In the genomic region with DNA sequence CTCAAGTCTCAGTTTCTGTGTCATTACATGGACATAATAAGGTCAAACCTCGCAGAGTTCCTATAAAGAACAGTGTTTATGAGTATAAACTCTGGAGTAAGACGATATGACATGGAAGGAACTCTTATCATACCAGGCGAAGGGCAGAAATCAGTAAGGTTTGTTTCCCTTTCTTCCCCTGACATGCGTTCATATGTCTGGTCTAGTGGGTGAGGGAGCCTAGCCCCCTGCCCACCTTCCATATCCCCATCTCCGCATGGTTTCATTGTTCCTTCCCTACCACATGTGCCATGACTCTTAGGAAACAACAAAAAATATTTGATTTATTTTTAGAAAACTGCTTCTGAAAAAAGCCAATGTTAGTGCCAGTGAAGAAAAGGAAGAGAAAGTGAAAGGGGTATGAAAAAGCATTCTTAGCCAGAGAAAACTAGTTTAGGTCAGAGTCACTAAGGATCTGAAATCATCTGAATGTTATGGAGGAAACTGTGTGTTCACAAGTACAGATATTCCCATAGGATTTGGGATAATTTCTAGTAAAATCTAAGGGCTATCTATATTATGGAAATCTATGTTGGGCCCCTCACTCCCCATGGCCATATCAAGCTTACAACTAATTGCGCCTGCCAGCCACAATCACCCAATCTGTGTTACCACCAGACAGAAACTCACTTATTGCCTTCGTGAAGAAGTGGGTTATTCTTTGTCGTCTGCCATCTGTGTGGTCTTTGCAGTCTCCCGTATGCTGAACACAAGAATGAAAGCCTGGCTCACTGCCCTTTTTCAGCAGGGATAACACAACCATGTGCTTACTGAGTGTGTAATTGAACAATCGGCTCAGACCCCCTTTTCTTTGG, we compare ENCODE assay signal across 11 cellular contexts. TPM values are rescaled to one million over a fixed set of nuclear protein-coding genes. Genes with fewer than 3 reads are reported as not detected.
A peak's percentile ranks its signal among the peaks of the same experiment; 100 is the strongest.
DNase-seq lines count a peak whose midpoint lies in the region; ATAC-seq lines count a peak whose summit lies in the region.
"Had no signal": no experiment of that assay in that cellular context is flagged by ENCODE, and none has a peak within 500 bp of the region (broad histone marks: within the 10 kb centered on the region; RNA-seq: fewer than 3 reads in every experiment).

No MANE protein-coding gene starts in this region.

- DNase-seq in T-helper 2 cell treated with Interferon-gamma antibody and Interleukin-4, amounts not matched to agents 5 μg/mL and 100 μg/mL, for 36 hours (ENCODE audit: low spot score): no peak
- DNase-seq in T-helper 2 cell: no peak
- DNase-seq in SJSA1 (ENCODE audit: low read depth in 1 of 2, low spot score in 2 of 2): peak; percentile 58 to 75
- DNase-seq in pons (ENCODE audit: low spot score): peak; percentile 67
- no peak for DNase-seq in aorta
- no peak for DNase-seq in activated CD8-positive, alpha-beta memory T cell treated with anti-CD3 and anti-CD28 coated beads, Interleukin-2, amount 10 ng/mL, durations not matched to agents 7 days and 5 days
- no peak for DNase-seq in activated gamma-delta T cell treated with Interleukin-2 at 50 U/mL for 16 hours
- DNase-seq: pancreas had no signal

- intact Hi-C loops in aorta (cut with DNase I): no loop called here

- H3K27ac Mint-ChIP-seq in T-helper 2 cell treated with Interferon-gamma antibody and Interleukin-4, amounts not matched to agents 5 μg/mL and 100 μg/mL, for 36 hours: no peak overlapping the region
- no peak overlapping the region for H3K27ac Mint-ChIP-seq in activated CD8-positive, alpha-beta memory T cell treated with anti-CD3 and anti-CD28 coated beads, Interleukin-2, amount 10 ng/mL, durations not matched to agents 7 days and 5 days

- H3K9me3 ChIP-seq in SJSA1 (replicated peaks) (no peaks in the 10 kb centered on the region), aorta (ENCODE audit: control insufficient read depth, low read length) (no peaks in the 10 kb centered on the region)
- H3K9me3 ChIP-seq: pancreas had no signal

- H3K4me1 Mint-ChIP-seq in T-helper 2 cell treated with Interferon-gamma antibody and Interleukin-4, amounts not matched to agents 5 μg/mL and 100 μg/mL, for 36 hours (ENCODE audit: low read depth): peaks cover 7% of the 10 kb centered on the region
- peaks cover 6% of the 10 kb centered on the region for H3K4me1 Mint-ChIP-seq in activated CD8-positive, alpha-beta memory T cell treated with anti-CD3 and anti-CD28 coated beads, Interleukin-2, amount 10 ng/mL, durations not matched to agents 7 days and 5 days

- H3K27ac ChIP-seq in SJSA1: peak overlapping the region; percentile 13; the same call in 1 of the 2 replicates
- H3K27ac ChIP-seq in aorta (ENCODE audit: low read depth in 1 of 2, low read length in 2 of 2): peak overlapping the region in 1 of 2 donors; percentile 36
- H3K27ac ChIP-seq: epithelial cell of prostate, pancreas had no signal

- H3K27me3 ChIP-seq in SJSA1 (replicated peaks) (no peaks in the 10 kb centered on the region), aorta (ENCODE audit: control insufficient read depth in 1 of 2, insufficient read depth in 2 of 2, low read length in 1 of 2) (no peaks in the 10 kb centered on the region)
- H3K27me3 ChIP-seq: pancreas had no signal

- no peaks in the 10 kb centered on the region for H3K9me3 Mint-ChIP-seq in T-helper 2 cell treated with Interferon-gamma antibody and Interleukin-4, amounts not matched to agents 5 μg/mL and 100 μg/mL, for 36 hours
- peaks cover 3% of the 10 kb centered on the region for H3K9me3 Mint-ChIP-seq in activated CD8-positive, alpha-beta memory T cell treated with anti-CD3 and anti-CD28 coated beads, Interleukin-2, amount 10 ng/mL, durations not matched to agents 7 days and 5 days (ENCODE audit: low read depth)

- CTCF ChIA-PET in activated CD8-positive, alpha-beta memory T cell treated with anti-CD3 and anti-CD28 coated beads, Interleukin-2, amount 10 ng/mL, durations not matched to agents 7 days and 5 days (lab: Charles Lee): no interaction called here

- H3K4me1 ChIP-seq in SJSA1 (replicated peaks): peaks cover 25% of the 10 kb centered on the region
- H3K4me1 ChIP-seq in aorta (ENCODE audit: control insufficient read depth in 1 of 2, insufficient read depth in 2 of 2, low read length in 2 of 2): no peaks in the 10 kb centered on the region
- H3K4me1 ChIP-seq: pancreas had no signal

- ATAC-seq in HG02943 (IDR thresholded peaks at IDR 0.05; ENCODE audit: low read depth, unreplicated experiment) (peak; percentile 60), aorta (ENCODE audit: low FRiP score) (no peak)
- ATAC-seq in activated CD8-positive, alpha-beta memory T cell treated with anti-CD3 and anti-CD28 coated beads, Interleukin-2, amount 10 ng/mL, durations not matched to agents 7 days and 5 days: no peak

- WGBS in aorta, 2 donors: 33 to 39% methylated on average over 10 of the region's 10 CpGs

- no peaks in the 10 kb centered on the region for H3K36me3 Mint-ChIP-seq in T-helper 2 cell treated with Interferon-gamma antibody and Interleukin-4, amounts not matched to agents 5 μg/mL and 100 μg/mL, for 36 hours (ENCODE audit: low read depth)
- no peaks in the 10 kb centered on the region for H3K36me3 Mint-ChIP-seq in activated CD8-positive, alpha-beta memory T cell treated with anti-CD3 and anti-CD28 coated beads, Interleukin-2, amount 10 ng/mL, durations not matched to agents 7 days and 5 days

- H3K4me3 ChIP-seq in SJSA1 (no peak overlapping the region), aorta (ENCODE audit: low read length in 2 of 2) (peak overlapping the region in 1 of 2 donors; percentile 4)
- H3K4me3 ChIP-seq: pancreas had no signal

- peaks cover 6% of the 10 kb centered on the region for H3K27me3 Mint-ChIP-seq in T-helper 2 cell treated with Interferon-gamma antibody and Interleukin-4, amounts not matched to agents 5 μg/mL and 100 μg/mL, for 36 hours (ENCODE audit: low read depth)
- H3K27me3 Mint-ChIP-seq in activated CD8-positive, alpha-beta memory T cell treated with anti-CD3 and anti-CD28 coated beads, Interleukin-2, amount 10 ng/mL, durations not matched to agents 7 days and 5 days: peaks cover 2% of the 10 kb centered on the region

- H3K36me3 ChIP-seq in SJSA1 (no peaks in the 10 kb centered on the region), aorta (ENCODE audit: control insufficient read depth in 1 of 2, insufficient read depth in 2 of 2, low read length in 1 of 2) (no peaks in the 10 kb centered on the region)
- H3K36me3 ChIP-seq: pancreas had no signal

- H3K4me3 Mint-ChIP-seq in T-helper 2 cell treated with Interferon-gamma antibody and Interleukin-4, amounts not matched to agents 5 μg/mL and 100 μg/mL, for 36 hours: peak overlapping the region; percentile 65
- no peak overlapping the region for H3K4me3 Mint-ChIP-seq in activated CD8-positive, alpha-beta memory T cell treated with anti-CD3 and anti-CD28 coated beads, Interleukin-2, amount 10 ng/mL, durations not matched to agents 7 days and 5 days

RNA-seq across cellular contexts. Expression of a gene that starts 19.9 kb away (rescaled TPM):
- total RNA-seq in SJSA1 (2014; rRNA removed; shearing (Covaris generic)): not detected in 2 replicates
- not detected for total RNA-seq in aorta
- polyA plus RNA-seq in aorta: not detected
- 1 to 10 TPM in 1 of 2 experiments, not detected in 1; 1.2 TPM for total RNA-seq in activated CD8-positive, alpha-beta memory T cell treated with anti-CD3 and anti-CD28 coated beads, Interleukin-2, amount 10 ng/mL, durations not matched to agents 7 days and 5 days
- total RNA-seq: pancreas, urinary bladder had no signal
- polyA plus RNA-seq: pancreas, urinary bladder had no signal

Comparison
In these comparisons a context has a peak if more than half of its experiments do, and no peak if none do; other contexts are left out.
1. DNase-seq: peak in SJSA1 (2 of 2) and pons (single experiment); none in T-helper 2 cell treated with Interferon-gamma antibody and Interleukin-4, amounts not matched to agents 5 μg/mL and 100 μg/mL, for 36 hours (single experiment), T-helper 2 cell (0 of 5), aorta (0 of 2), activated CD8-positive, alpha-beta memory T cell treated with anti-CD3 and anti-CD28 coated beads, Interleukin-2, amount 10 ng/mL, durations not matched to agents 7 days and 5 days (single experiment) and activated gamma-delta T cell treated with Interleukin-2 at 50 U/mL for 16 hours (single experiment).